Comparison of ENCODE assay signal across 1 cellular context in genomic region chr1:117544509-117545109, GRCh38.
TF ChIP-seq lines count a peak whose summit lies in the region.

No MANE protein-coding gene starts in this region.

TF ChIP-seq in HepG2, 621 proteins besides CTCF, POLR2A, EP300 and RAD21 (continued from another document and continues in another):
- TF ChIP-seq HNF4G (IDR thresholded peaks at IDR 0.05; ENCODE audit: borderline replicate concordance, low read depth, low read length) (peak; percentile 91), HNF4G (CRISPR knock-in tag; IDR thresholded peaks at IDR 0.05; ENCODE audit: borderline replicate concordance, low read depth) (peak; percentile 81), TEF (CRISPR knock-in tag; IDR thresholded peaks at IDR 0.05) (no peak), EZH2 (conservative IDR thresholded peaks at IDR 0.05; ENCODE audit: low read depth, low read length) (no peak), ZNF709 (CRISPR knock-in tag; IDR thresholded peaks at IDR 0.05) (no peak), ZFP90 (CRISPR knock-in tag; IDR thresholded peaks at IDR 0.05; ENCODE audit: borderline replicate concordance) (no peak), GATAD1 (CRISPR knock-in tag; IDR thresholded peaks at IDR 0.05) (no peak), CREM (IDR thresholded peaks at IDR 0.05) (peak; percentile 47; the same call in 1 of the 2 replicates), CREM (CRISPR knock-in tag; IDR thresholded peaks at IDR 0.05) (no peak), ZNF101 (CRISPR knock-in tag; IDR thresholded peaks at IDR 0.05; ENCODE audit: borderline replicate concordance, low read depth) (no peak), TERF1 (CRISPR knock-in tag; IDR thresholded peaks at IDR 0.05) (no peak), GMEB1 (CRISPR knock-in tag; IDR thresholded peaks at IDR 0.05; ENCODE audit: borderline replicate concordance) (no peak), ZKSCAN1 (IDR thresholded peaks at IDR 0.05; ENCODE audit: low read length) (no peak), KLF16 (CRISPR knock-in tag; IDR thresholded peaks at IDR 0.05) (no peak), ZNF616 (CRISPR knock-in tag; IDR thresholded peaks at IDR 0.05; ENCODE audit: low read depth) (no peak), PHF21A (CRISPR knock-in tag; IDR thresholded peaks at IDR 0.05) (no peak), NKX3-1 (CRISPR knock-in tag; IDR thresholded peaks at IDR 0.05) (no peak), ZNF275 (CRISPR knock-in tag; IDR thresholded peaks at IDR 0.05; ENCODE audit: borderline replicate concordance) (no peak), NRL (CRISPR knock-in tag; IDR thresholded peaks at IDR 0.05; ENCODE audit: borderline replicate concordance) (no peak), RNF2 (conservative IDR thresholded peaks at IDR 0.05; ENCODE audit: low read depth) (no peak), KDM1A (CRISPR knock-in tag; IDR thresholded peaks at IDR 0.05) (no peak), ZNF678 (CRISPR knock-in tag; IDR thresholded peaks at IDR 0.05) (no peak), FUBP1 (CRISPR knock-in tag; IDR thresholded peaks at IDR 0.05; ENCODE audit: borderline replicate concordance) (no peak), HES4 (CRISPR knock-in tag; IDR thresholded peaks at IDR 0.05; ENCODE audit: borderline replicate concordance) (no peak), DZIP1 (CRISPR knock-in tag; IDR thresholded peaks at IDR 0.05) (no peak), ZNF253 (CRISPR knock-in tag; IDR thresholded peaks at IDR 0.05; ENCODE audit: borderline replicate concordance) (no peak), REL (CRISPR knock-in tag; conservative IDR thresholded peaks at IDR 0.05) (no peak), HCFC1 (IDR thresholded peaks at IDR 0.05; ENCODE audit: low read depth, low read length) (no peak), ZNF224 (CRISPR knock-in tag; IDR thresholded peaks at IDR 0.05) (no peak), KLF9 (CRISPR knock-in tag; IDR thresholded peaks at IDR 0.05; ENCODE audit: low read depth) (no peak), CENPX (CRISPR knock-in tag; IDR thresholded peaks at IDR 0.05) (no peak), SAP130 (CRISPR knock-in tag; IDR thresholded peaks at IDR 0.05; ENCODE audit: low read depth) (peak; percentile 54; the same call in 1 of the 2 replicates), CHCHD3 (CRISPR knock-in tag; IDR thresholded peaks at IDR 0.05) (no peak), HNRNPK (IDR thresholded peaks at IDR 0.05; ENCODE audit: low read depth, low read length, poor library complexity, severe bottlenecking) (no peak), PHF8 (CRISPR knock-in tag; IDR thresholded peaks at IDR 0.05) (no peak), ZIK1 (CRISPR knock-in tag; IDR thresholded peaks at IDR 0.05; ENCODE audit: borderline replicate concordance, low read depth) (no peak), MAFG (CRISPR knock-in tag; IDR thresholded peaks at IDR 0.05) (no peak), ELK4 (CRISPR knock-in tag; IDR thresholded peaks at IDR 0.05; ENCODE audit: borderline replicate concordance) (no peak), ZSCAN20 (CRISPR knock-in tag; IDR thresholded peaks at IDR 0.05; ENCODE audit: borderline replicate concordance) (no peak), DR1 (CRISPR knock-in tag; IDR thresholded peaks at IDR 0.05) (no peak), HOXD1 (CRISPR knock-in tag; IDR thresholded peaks at IDR 0.05) (no peak), JDP2 (CRISPR knock-in tag; IDR thresholded peaks at IDR 0.05; ENCODE audit: borderline replicate concordance) (no peak), ZNF263 (CRISPR knock-in tag; IDR thresholded peaks at IDR 0.05) (no peak), KDM5A (IDR thresholded peaks at IDR 0.05; ENCODE audit: borderline replicate concordance, low read length) (no peak), PRDM4 (CRISPR knock-in tag; IDR thresholded peaks at IDR 0.05; ENCODE audit: borderline replicate concordance) (no peak), AKAP8 (CRISPR knock-in tag; IDR thresholded peaks at IDR 0.05) (no peak), ZBTB1 (CRISPR knock-in tag; IDR thresholded peaks at IDR 0.05; ENCODE audit: borderline replicate concordance) (no peak), ZNF713 (CRISPR knock-in tag; IDR thresholded peaks at IDR 0.05) (no peak), ZNF232 (CRISPR knock-in tag; IDR thresholded peaks at IDR 0.05; ENCODE audit: borderline replicate concordance) (no peak), ZNF382 (CRISPR knock-in tag; IDR thresholded peaks at IDR 0.05; ENCODE audit: borderline replicate concordance) (no peak), NONO (IDR thresholded peaks at IDR 0.05) (no peak), NONO (CRISPR knock-in tag; conservative IDR thresholded peaks at IDR 0.05) (no peak), HOXA7 (CRISPR knock-in tag; IDR thresholded peaks at IDR 0.05) (no peak), EED (CRISPR knock-in tag; IDR thresholded peaks at IDR 0.05) (no peak), HNRNPL (IDR thresholded peaks at IDR 0.05; ENCODE audit: low read depth, low read length) (no peak), RARA (CRISPR knock-in tag; IDR thresholded peaks at IDR 0.05) (peak; percentile 69), ZBTB43 (CRISPR knock-in tag; conservative IDR thresholded peaks at IDR 0.05) (no peak), NR0B2 (CRISPR knock-in tag; IDR thresholded peaks at IDR 0.05) (no peak)
